Comparison of ENCODE assay signal across 23 cellular contexts in the genomic region with DNA sequence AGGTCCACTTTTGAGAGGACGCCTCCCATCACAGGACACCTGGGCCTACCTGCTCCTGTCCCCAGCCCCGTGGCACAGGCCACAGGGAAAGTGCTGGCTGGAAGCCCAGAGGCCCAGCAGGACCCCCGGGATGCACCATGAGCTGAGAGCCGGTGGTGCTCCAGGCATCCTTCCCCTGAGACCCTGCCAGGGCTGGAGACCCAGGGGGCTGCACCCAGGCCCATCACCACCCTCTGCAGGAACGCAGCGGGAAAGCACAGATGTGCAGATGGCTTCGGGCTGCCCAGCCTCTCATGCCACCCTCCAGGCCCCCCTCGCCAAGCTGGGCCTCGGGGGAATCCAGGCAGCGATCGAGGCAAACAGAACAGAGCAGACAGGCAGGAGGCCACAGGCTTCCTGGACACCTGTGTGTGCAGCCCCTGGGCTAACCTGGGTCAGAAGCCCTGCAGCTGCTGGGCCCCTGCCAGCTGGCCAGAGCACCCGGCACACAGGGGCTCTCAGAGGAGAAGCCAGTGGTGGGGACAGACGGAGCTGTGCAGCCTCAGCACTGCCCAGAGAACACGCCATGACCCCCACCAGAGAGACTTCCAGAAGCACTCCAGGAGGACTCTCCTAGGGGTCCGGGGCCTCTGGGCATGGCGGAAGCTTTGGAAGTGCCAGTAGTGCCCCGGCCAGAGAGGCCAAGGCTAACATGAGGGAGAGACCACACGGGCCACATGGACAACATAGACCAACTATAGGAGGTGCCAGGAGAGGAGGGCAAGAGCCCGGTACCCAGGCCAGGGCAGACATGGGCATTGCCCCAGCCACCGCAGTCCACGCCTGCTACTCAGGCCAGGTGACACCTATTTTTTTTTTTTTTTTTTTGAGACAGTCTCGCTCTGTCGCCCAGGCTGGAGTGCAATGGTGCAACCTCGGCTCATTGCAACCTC.
A peak's percentile ranks its signal among the peaks of the same experiment; 100 is the strongest.
DNase-seq lines count a peak whose midpoint lies in the region; FAIRE-seq and TF ChIP-seq lines count a peak whose summit lies in the region.
"Had no signal": no experiment of that assay in that cellular context is flagged by ENCODE, and none has a peak within 500 bp of the region (broad histone marks: within the 10 kb centered on the region; RNA-seq: fewer than 3 reads in every experiment).

No MANE protein-coding gene starts in this region.

- no peak overlapping the region for H2AFZ ChIP-seq in H1 (ENCODE audit: low read length)

- no peak overlapping the region for H3K14ac ChIP-seq in H1 (ENCODE audit: insufficient read length)

- H3K23ac ChIP-seq in H1 (ENCODE audit: insufficient read length): no peak overlapping the region

- no peak overlapping the region for H3K27ac ChIP-seq in H1 (ENCODE audit: low read depth, low read length)
- H3K27ac ChIP-seq: 22Rv1, SJSA1 had no signal

- H3K9me3 ChIP-seq in H1 (ENCODE audit: insufficient read depth in 2 of 2, low read depth in 1 of 2, low read length in 1 of 2): no peaks in the 10 kb centered on the region
- H3K9me3 ChIP-seq: SJSA1 had no signal

- TF ChIP-seq POLR2A in H1 (IDR thresholded peaks at IDR 0.05; ENCODE audit: control extremely low read depth in 1 of 2, low read depth in 2 of 2, low read length in 2 of 2): no peak

- peaks cover 0 to 8% (median 4%) of the 10 kb centered on the region in 4 experiments; a peak in 6 of 7 replicates for H3K4me1 ChIP-seq in H1 (replicated peaks in 1 of 4; ENCODE audit: control insufficient read depth in 3 of 4, insufficient read depth in 4 of 4, low read length in 3 of 4)

- H3K56ac ChIP-seq in H1 (replicated peaks; ENCODE audit: insufficient read length, low read depth, low read length): no peak overlapping the region

- H3K9ac ChIP-seq in H1 (replicated peaks in 1 of 4; ENCODE audit: extremely low read depth in 1 of 4, low read depth in 3 of 4, low read length in 3 of 4): no peak overlapping the region

- peak; percentile 25 for DNase-seq in NCI-H2196 (lab: John Stamatoyannopoulos, UW; ENCODE audit: unreplicated experiment)
- no peak for DNase-seq in NCI-H2196 treated with DMSO at 0.1 percent for 48 hours (lab: John Stamatoyannopoulos, UW; ENCODE audit: unreplicated experiment)
- DNase-seq in NCI-H69 (lab: John Stamatoyannopoulos, UW): peak; percentile 44
- no peak for DNase-seq in H1 (ENCODE audit: low read depth in 1 of 2, low spot score in 2 of 2)
- no peak for DNase-seq in germinal center (ENCODE audit: low spot score)
- no peak for DNase-seq in GM13977 (ENCODE audit: low spot score)
- no peak for DNase-seq in NCI-H82 treated with DMSO at 0.1 percent for 48 hours (lab: John Stamatoyannopoulos, UW; ENCODE audit: unreplicated experiment)
- DNase-seq: DMS53; H9; HFFc6; KG1; NCI-H1048; NCI-H1694; NCI-H2081 treated with DMSO at 0.1 percent for 48 hours; NCI-H510A; NK-92 treated with Interleukin-12 subunit alpha and Interleukin-12 subunit beta, amount 100 ng/mL, for 24 hours; PC-3; Right ventricle myocardium superior; T-helper 2 cell had no signal

- H3K79me2 ChIP-seq in H1 (ENCODE audit: control insufficient read depth in 1 of 2, insufficient read depth in 2 of 2, low read length in 2 of 2): no peaks in the 10 kb centered on the region

- H3K18ac ChIP-seq in H1 (ENCODE audit: extremely low read depth, low read length): no peak overlapping the region

- 0 out of 2 replicates have a peak overlapping the region, but pooled peaks have one; percentile 11 for H4K8ac ChIP-seq in H1 (ENCODE audit: extremely low read depth, insufficient read depth, low read length)

- H2BK12ac ChIP-seq in H1 (ENCODE audit: low read depth, low read length): no peak overlapping the region

- H2BK20ac ChIP-seq in H1 (ENCODE audit: low read length): no peak overlapping the region

- no peak overlapping the region for H2BK5ac ChIP-seq in H1 (ENCODE audit: low read depth, low read length)

- no peak for FAIRE-seq in H1 (lab: Jason Lieb, UNC)
- FAIRE-seq: D721Med had no signal

- no peak overlapping the region for H2BK15ac ChIP-seq in H1 (ENCODE audit: low read length)

- H3K79me1 ChIP-seq in H1 (ENCODE audit: low read depth, low read length): no peaks in the 10 kb centered on the region

- in situ Hi-C loops in GM13977 (cut with MboI; ENCODE audit: low pct_unique_long_range_greater_than_20kb, low sequenced_read_pairs, unreplicated experiment): no loop called here

- no peak overlapping the region for H3K4ac ChIP-seq in H1 (replicated peaks; ENCODE audit: insufficient read length, low read depth, low read length)

- peaks cover 3% of the 10 kb centered on the region; the same call in 1 of the 2 replicates for H3K23me2 ChIP-seq in H1 (ENCODE audit: low read depth, low read length)

- H4K20me1 ChIP-seq in H1 (replicated peaks in 1 of 2; ENCODE audit: control insufficient read depth in 1 of 2, insufficient read depth in 2 of 2, low read length in 2 of 2): peaks cover 5 to 29% of the 10 kb centered on the region in 2 experiments

- WGBS in H1 (ENCODE audit: extremely low coverage in 1 of 2, insufficient coverage in 1 of 2, insufficient read length in 1 of 2, insufficient replicate concordance in 2 of 2, low coverage in 1 of 2, low lambda C conversion rate in 2 of 2, missing lambda C conversion rate in 1 of 2), 2 experiments: 87% methylated on average over 24 of the region's 24 CpGs; no CpG with 5 or more reads in 1 of the 2 experiments

- no peak overlapping the region for H3K4me2 ChIP-seq in H1 (ENCODE audit: insufficient read depth in 1 of 2, low read depth in 2 of 2, low read length in 2 of 2)

- TF ChIP-seq CTCF in H1 (IDR thresholded peaks at IDR 0.05; ENCODE audit: control extremely low read depth in 1 of 3, insufficient read depth in 1 of 3, low read depth in 1 of 3, low read length in 3 of 3): no peak
- no peak for TF ChIP-seq CTCF in GM13977 (IDR thresholded peaks at IDR 0.05; ENCODE audit: extremely low read depth, insufficient read depth, missing control alignments)

- no peak overlapping the region for H2AK5ac ChIP-seq in H1 (ENCODE audit: low read depth, low read length)

- H3K36me3 ChIP-seq in H1 (ENCODE audit: control insufficient read depth in 2 of 4, insufficient read depth in 4 of 4, low read length in 3 of 4): no peaks in the 10 kb centered on the region
- H3K36me3 ChIP-seq: SJSA1 had no signal

- no peak overlapping the region for H4K91ac ChIP-seq in H1 (replicated peaks; ENCODE audit: insufficient read length, low read length)

- TF ChIP-seq RAD21 in Ishikawa (IDR thresholded peaks at IDR 0.05; ENCODE audit: low read depth) (no peak), H1 (IDR thresholded peaks at IDR 0.05 in 1 of 2, conservative IDR thresholded peaks at IDR 0.05 in 1 of 2; ENCODE audit: low read depth in 2 of 2, low read length in 2 of 2) (no peak)

- POLR2A ChIA-PET in H1 (lab: Charles Lee; ENCODE audit: partially characterized antibody): interaction anchor here (0.6 to 1.2 kb wide), 3 partner anchors 17 to 1077 kb away, joined by 3 read pairs; no protein-coding TSS in a partner anchor

- TF ChIP-seq EP300 in Ishikawa (IDR thresholded peaks at IDR 0.05; ENCODE audit: borderline replicate concordance) (no peak), H1 (IDR thresholded peaks at IDR 0.05; ENCODE audit: borderline replicate concordance in 1 of 2, low read depth in 2 of 2, low read length in 2 of 2) (no peak)

- H4K5ac ChIP-seq in H1 (ENCODE audit: insufficient read length, low read depth, low read length): no peak overlapping the region

- CTCF ChIA-PET in H1 (lab: Charles Lee; ENCODE audit: partially characterized antibody): interaction anchor here (0.8 to 7.1 kb wide), 7 partner anchors 8 to 107 kb away, joined by 3 to 43 read pairs (median 4); no protein-coding TSS in a partner anchor

- peaks cover 0 to 19% (median 18%) of the 10 kb centered on the region in 4 experiments; a peak in 5 of 7 replicates for H3K27me3 ChIP-seq in H1 (replicated peaks in 1 of 4; ENCODE audit: control insufficient read depth in 3 of 4, extremely low read depth in 1 of 4, insufficient read depth in 3 of 4, low read length in 3 of 4)

- H2BK120ac ChIP-seq in H1 (replicated peaks; ENCODE audit: low read depth, low read length): no peak overlapping the region

- H3K4me3 ChIP-seq in H1 (ENCODE audit: extremely low read depth in 1 of 4, insufficient read depth in 2 of 4, low read depth in 3 of 4, low read length in 4 of 4): no peak overlapping the region
- H3K4me3 ChIP-seq: SJSA1 had no signal

TF ChIP-seq in Ishikawa, 13 proteins besides CTCF, POLR2A, EP300 and RAD21:
- TF ChIP-seq TCF12 (IDR thresholded peaks at IDR 0.05; ENCODE audit: low read depth): 0 out of 2 replicates have a peak, but pooled peaks have one; percentile 19
- TF ChIP-seq, protein P1, sequence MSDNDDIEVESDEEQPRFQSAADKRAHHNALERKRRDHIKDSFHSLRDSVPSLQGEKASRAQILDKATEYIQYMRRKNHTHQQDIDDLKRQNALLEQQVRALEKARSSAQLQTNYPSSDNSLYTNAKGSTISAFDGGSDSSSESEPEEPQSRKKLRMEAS (IDR thresholded peaks at IDR 0.05): no peak
TF ChIP-seq in Ishikawa: peak in this region for 1.

TF ChIP-seq in H1, 55 proteins besides CTCF, POLR2A, EP300 and RAD21 (continues in another document):
- no peak for TF ChIP-seq KDM5A (IDR thresholded peaks at IDR 0.05; ENCODE audit: low read length)
- TF ChIP-seq, protein P2, sequence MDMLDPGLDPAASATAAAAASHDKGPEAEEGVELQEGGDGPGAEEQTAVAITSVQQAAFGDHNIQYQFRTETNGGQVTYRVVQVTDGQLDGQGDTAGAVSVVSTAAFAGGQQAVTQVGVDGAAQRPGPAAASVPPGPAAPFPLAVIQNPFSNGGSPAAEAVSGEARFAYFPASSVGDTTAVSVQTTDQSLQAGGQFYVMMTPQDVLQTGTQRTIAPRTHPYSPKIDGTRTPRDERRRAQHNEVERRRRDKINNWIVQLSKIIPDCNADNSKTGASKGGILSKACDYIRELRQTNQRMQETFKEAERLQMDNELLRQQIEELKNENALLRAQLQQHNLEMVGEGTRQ (IDR thresholded peaks at IDR 0.05; ENCODE audit: low read length): no peak
- no peak for TF ChIP-seq RFX5 (IDR thresholded peaks at IDR 0.05; ENCODE audit: borderline replicate concordance, low read depth, low read length)
- TF ChIP-seq JUND (IDR thresholded peaks at IDR 0.05; ENCODE audit: low read length): no peak
- TF ChIP-seq, protein P3, sequence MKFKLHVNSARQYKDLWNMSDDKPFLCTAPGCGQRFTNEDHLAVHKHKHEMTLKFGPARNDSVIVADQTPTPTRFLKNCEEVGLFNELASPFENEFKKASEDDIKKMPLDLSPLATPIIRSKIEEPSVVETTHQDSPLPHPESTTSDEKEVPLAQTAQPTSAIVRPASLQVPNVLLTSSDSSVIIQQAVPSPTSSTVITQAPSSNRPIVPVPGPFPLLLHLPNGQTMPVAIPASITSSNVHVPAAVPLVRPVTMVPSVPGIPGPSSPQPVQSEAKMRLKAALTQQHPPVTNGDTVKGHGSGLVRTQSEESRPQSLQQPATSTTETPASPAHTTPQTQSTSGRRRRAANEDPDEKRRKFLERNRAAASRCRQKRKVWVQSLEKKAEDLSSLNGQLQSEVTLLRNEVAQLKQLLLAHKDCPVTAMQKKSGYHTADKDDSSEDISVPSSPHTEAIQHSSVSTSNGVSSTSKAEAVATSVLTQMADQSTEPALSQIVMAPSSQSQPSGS (IDR thresholded peaks at IDR 0.05; ENCODE audit: low read length): no peak
- TF ChIP-seq RXRA (IDR thresholded peaks at IDR 0.05; ENCODE audit: insufficient read depth, low read depth, low read length): no peak
- TF ChIP-seq SP1 (IDR thresholded peaks at IDR 0.05; ENCODE audit: low read depth, low read length): no peak

Comparison
In these comparisons a context has a peak if more than half of its experiments do, and no peak if none do; other contexts are left out.
1. DNase-seq: peak in NCI-H2196 (single experiment) and NCI-H69 (single experiment); none in NCI-H2196 treated with DMSO at 0.1 percent for 48 hours (single experiment), H1 (0 of 2), germinal center (single experiment), GM13977 (single experiment) and NCI-H82 treated with DMSO at 0.1 percent for 48 hours (single experiment).